In the genomic region with DNA sequence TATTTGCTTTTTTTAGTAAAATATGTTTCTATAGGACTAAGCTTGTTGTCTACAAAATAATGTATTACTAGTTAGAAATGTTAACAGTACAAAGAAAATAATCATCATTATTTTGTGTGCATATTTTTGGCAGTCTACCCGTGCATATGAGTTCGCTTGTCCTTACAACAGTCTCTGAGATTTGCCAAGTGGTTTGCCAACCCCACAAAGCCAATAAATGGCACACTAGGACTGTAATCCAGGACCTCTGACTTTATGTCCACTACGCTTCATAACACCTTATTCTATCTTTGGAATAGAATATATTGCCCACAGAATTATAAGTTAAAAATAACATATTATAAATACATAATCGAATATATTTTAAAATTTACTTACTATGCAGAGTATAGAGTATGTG, we compare ENCODE assay signal across 30 cellular contexts.
"Had no signal": no experiment of that assay in that cellular context is flagged by ENCODE, and none has a peak within 500 bp of the region (broad histone marks: within the 10 kb centered on the region; RNA-seq: fewer than 3 reads in every experiment).

No MANE protein-coding gene starts in this region.

- H3K9me3 ChIP-seq: ascending aorta had no signal

- H3K27ac ChIP-seq: ascending aorta, cardiac muscle cell, VCaP had no signal

- H3K27me3 ChIP-seq: ascending aorta, cardiac muscle cell had no signal

- DNase-seq: activated B cell treated with CpG ODN at 0.5 μM for 24 hours; activated CD4-positive, alpha-beta memory T cell treated with anti-CD3 and anti-CD28 coated beads for 36 hours; activated CD4-positive, alpha-beta T cell treated with anti-CD3 and anti-CD28 coated beads for 4 hours; activated CD4-positive, alpha-beta T cell treated with anti-CD3 and anti-CD28 coated beads, Interleukin-2, amount 10 ng/mL, durations not matched to agents 24 days and 14 days; activated CD4-positive, alpha-beta T cell treated with anti-CD3 and anti-CD28 coated beads, Interleukin-2, amount 50 U/mL, for 1 hour; activated CD4-positive, alpha-beta T cell treated with anti-CD3 and anti-CD28 coated beads, Interleukin-2, amount 50 U/mL, for 4 hours; activated CD4-positive, CD25-positive, alpha-beta regulatory T cell treated with anti-CD3 and anti-CD28 coated beads, Interleukin-2, amount 50 U/mL, for 72 hours; activated CD8-positive, alpha-beta memory T cell treated with anti-CD3 and anti-CD28 coated beads, Interleukin-2, amount 50 U/mL, for 4 hours; activated CD8-positive, alpha-beta T cell treated with anti-CD3 and anti-CD28 coated beads for 36 hours; activated effector memory CD4-positive, alpha-beta T cell treated with anti-CD3 and anti-CD28 coated beads, Interleukin-2, amount 50 U/mL, for 16 hours; activated gamma-delta T cell treated with Interleukin-2 at 50 U/mL for 16 hours; activated naive CD4-positive, alpha-beta T cell; activated naive CD4-positive, alpha-beta T cell treated with anti-CD3 and anti-CD28 coated beads for 36 hours; activated naive CD4-positive, alpha-beta T cell treated with anti-CD3 and anti-CD28 coated beads, Interleukin-2, amount 50 U/mL, for 16 hours; activated naive CD8-positive, alpha-beta T cell treated with anti-CD3 and anti-CD28 coated beads for 36 hours; activated T-cell treated with anti-CD3 and anti-CD28 coated beads for 4 hours; activated T-cell treated with anti-CD3 and anti-CD28 coated beads, Interleukin-2, amount 50 U/mL, for 1 hour; activated T-cell treated with anti-CD3 and anti-CD28 coated beads, Interleukin-2, amount 50 U/mL, for 4 hours; activated T-cell treated with anti-CD3 and anti-CD28 coated beads, Interleukin-2, amount 50 U/mL, for 72 hours; anterior cingulate cortex; caudate nucleus; cerebellar nuclear complex; T-helper 1 cell; T-helper 2 cell; T-helper 9 cell had no signal

- H3K4me1 ChIP-seq: ascending aorta had no signal

- ATAC-seq: activated CD8-positive, alpha-beta T cell treated with anti-CD3 and anti-CD28 coated beads for 36 hours; activated naive CD4-positive, alpha-beta T cell treated with anti-CD3 and anti-CD28 coated beads, Interleukin-2, amount 50 U/mL, for 72 hours; activated T-cell treated with anti-CD3 and anti-CD28 coated beads, Interleukin-2, amount 50 U/mL, for 4 hours; activated T-cell treated with anti-CD3 and anti-CD28 coated beads, Interleukin-2, amount 50 U/mL, for 72 hours; activated T-helper 17 cell treated with anti-CD3 and anti-CD28 coated beads, Interleukin-2, amount 50 U/mL, for 72 hours had no signal

- H3K36me3 ChIP-seq: ascending aorta, cardiac muscle cell had no signal

- H3K4me3 ChIP-seq: ascending aorta, cardiac muscle cell had no signal
